Comparison of ENCODE assay signal across 25 cellular contexts in genomic region chr12:58421990-58422389, GRCh38.
"Had no signal": no experiment of that assay in that cellular context is flagged by ENCODE, and none has a peak within 500 bp of the region (broad histone marks: within the 10 kb centered on the region; RNA-seq: fewer than 3 reads in every experiment).

No MANE protein-coding gene starts in this region.

- DNase-seq: colonic mucosa; cortex of kidney; effector CD8-positive, alpha-beta T cell; effector memory CD8-positive, alpha-beta T cell; endodermal cell; erythroblast; esophagus squamous epithelium; foreskin fibroblast; foreskin melanocyte; gastrocnemius medialis; glutamatergic neuron; head of caudate nucleus; heart right ventricle; hippocampal formation; left cardiac atrium; left lung; left ventricle myocardium superior; lower lobe of right lung; mesendoderm; midbrain; naive thymus-derived CD4-positive, alpha-beta T cell had no signal

- H3K27me3 Mint-ChIP-seq: dendritic cell treated with granulocyte-macrophage colony-stimulating factor and Interleukin-4, amounts not matched to agents 40 ng/mL and 50 ng/mL, for 4 days had no signal

- H3K9me3 ChIP-seq: colonic mucosa, esophagus squamous epithelium, gastrocnemius medialis, heart right ventricle, left lung, lower lobe of right lung had no signal

- ATAC-seq: effector memory CD8-positive, alpha-beta T cell; esophagus mucosa; gastrocnemius medialis; heart right ventricle; left cardiac atrium; left lung; left ventricle myocardium superior; lower lobe of right lung; naive thymus-derived CD4-positive, alpha-beta T cell had no signal

- H3K27ac Mint-ChIP-seq: dendritic cell treated with granulocyte-macrophage colony-stimulating factor and Interleukin-4, amounts not matched to agents 40 ng/mL and 50 ng/mL, for 4 days; effector memory CD8-positive, alpha-beta T cell; endodermal cell; naive thymus-derived CD4-positive, alpha-beta T cell had no signal

- FAIRE-seq: islet of Langerhans had no signal

- H3K9me3 Mint-ChIP-seq: dendritic cell treated with granulocyte-macrophage colony-stimulating factor and Interleukin-4, amounts not matched to agents 40 ng/mL and 50 ng/mL, for 4 days had no signal

- H3K27me3 ChIP-seq: colonic mucosa, esophagus squamous epithelium, gastrocnemius medialis, heart right ventricle, left lung had no signal

- H3K27ac ChIP-seq: colonic mucosa, epithelial cell of prostate, esophagus squamous epithelium, gastrocnemius medialis, heart right ventricle, left lung, lower lobe of right lung had no signal

- H3K4me3 Mint-ChIP-seq: dendritic cell treated with granulocyte-macrophage colony-stimulating factor and Interleukin-4, amounts not matched to agents 40 ng/mL and 50 ng/mL, for 4 days; effector memory CD8-positive, alpha-beta T cell; endodermal cell; naive thymus-derived CD4-positive, alpha-beta T cell had no signal

- H3K36me3 ChIP-seq: colonic mucosa, esophagus squamous epithelium, gastrocnemius medialis, heart right ventricle, left lung, lower lobe of right lung had no signal

- H3K4me3 ChIP-seq: colonic mucosa, esophagus squamous epithelium, gastrocnemius medialis, heart right ventricle, left lung, lower lobe of right lung had no signal

- H3K4me1 ChIP-seq: gastrocnemius medialis had no signal
